In the genomic region with DNA sequence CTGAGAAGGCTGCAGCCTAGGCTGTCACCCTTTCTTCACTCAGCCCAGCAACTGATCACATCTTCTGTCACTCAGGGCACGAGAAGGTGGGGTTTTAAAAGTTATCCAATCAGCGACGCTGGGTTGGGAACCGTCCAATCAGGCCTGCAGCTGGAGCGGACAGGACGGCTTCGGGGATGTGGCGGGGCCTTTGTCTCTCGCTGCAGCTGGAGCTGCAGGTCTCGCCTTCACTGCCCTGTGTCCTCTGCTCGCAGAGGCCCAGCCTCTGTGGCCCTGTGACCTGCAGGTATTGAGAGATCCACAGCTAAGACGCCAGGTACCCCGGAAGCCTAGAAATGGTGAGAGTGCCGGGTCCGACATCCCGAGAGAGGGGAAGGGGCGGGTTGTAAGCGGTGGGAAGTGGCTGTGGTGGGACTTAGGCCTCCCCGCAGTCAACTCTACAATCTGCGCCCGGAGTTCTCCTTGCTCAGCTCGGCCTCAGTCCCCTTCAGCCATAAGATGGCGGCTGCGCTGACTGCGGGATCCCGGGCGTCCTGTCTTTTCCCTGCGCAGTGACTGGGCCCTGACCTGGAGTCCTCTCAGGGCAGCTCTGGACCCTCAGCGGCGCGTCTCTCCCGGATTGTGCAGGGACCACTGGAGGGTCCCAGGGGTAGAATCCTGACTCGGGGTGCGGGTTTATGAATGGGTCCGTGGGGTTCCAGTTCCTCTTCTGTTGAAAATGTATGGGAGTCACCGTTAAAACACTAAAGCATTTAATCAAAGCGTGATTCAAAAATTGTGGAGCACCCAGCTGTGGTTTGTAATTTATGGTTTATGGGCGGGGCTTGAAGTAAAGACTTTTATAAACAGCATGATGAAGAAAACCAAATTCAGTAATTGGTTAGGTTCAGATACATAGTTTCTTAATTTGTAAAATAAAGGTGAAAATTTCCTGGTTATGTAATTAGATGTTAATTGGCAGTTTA, we compare ENCODE assay signal across 8 cellular contexts. TPM values are rescaled to one million over a fixed set of nuclear protein-coding genes. Genes with fewer than 3 reads are reported as not detected.
DNase-seq lines count a peak whose midpoint lies in the region; ATAC-seq and TF ChIP-seq lines count a peak whose summit lies in the region.

TSS of gene ZNF714 (plus strand) at position 193 of the 965 bp plus-strand sequence. CDS start 16,066 bp downstream, outside the sequence.

- peak within 1 kb of the TSS; percentile 71 for H3K4me3 ChIP-seq in SJCRH30
- peak within 1 kb of the TSS; percentile 66 to 82 for H3K4me3 ChIP-seq in testis

- H3K36me3 Mint-ChIP-seq in activated naive CD4-positive, alpha-beta T cell treated with anti-CD3 and anti-CD28 coated beads for 36 hours (ENCODE audit: low read depth): peaks cover 26% of the 10 kb centered on the region

- peaks cover 17% of the 10 kb centered on the region for H3K36me3 ChIP-seq in SJCRH30
- no peaks in the 10 kb centered on the region for H3K36me3 ChIP-seq in testis (ENCODE audit: low read depth, missing control alignments)

- H3K27ac Mint-ChIP-seq in activated naive CD4-positive, alpha-beta T cell treated with anti-CD3 and anti-CD28 coated beads for 36 hours: peak within 1 kb of the TSS; percentile 95

- peaks cover 3% of the 10 kb centered on the region; the same call in 1 of the 2 replicates for H3K4me1 ChIP-seq in SJCRH30
- H3K4me1 ChIP-seq in testis: no peaks in the 10 kb centered on the region

- no peaks in the 10 kb centered on the region for H3K9me3 Mint-ChIP-seq in activated naive CD4-positive, alpha-beta T cell treated with anti-CD3 and anti-CD28 coated beads for 36 hours

- TF ChIP-seq POLR2A in testis (IDR thresholded peaks at IDR 0.05): no peak

- TF ChIP-seq CTCF in omental fat pad (IDR thresholded peaks at IDR 0.05) (no peak), testis (IDR thresholded peaks at IDR 0.05) (no peak)

- no peaks in the 10 kb centered on the region for H3K27me3 ChIP-seq in SJCRH30
- H3K27me3 ChIP-seq in testis: no peaks in the 10 kb centered on the region

- CTCF ChIA-PET in activated naive CD4-positive, alpha-beta T cell treated with anti-CD3 and anti-CD28 coated beads for 36 hours (lab: Charles Lee): interaction anchor here (0.7 kb wide), 1 partner anchor 895 kb away, joined by 5 read pairs; no protein-coding TSS in a partner anchor

- intact Hi-C loops in activated naive CD4-positive, alpha-beta T cell treated with anti-CD3 and anti-CD28 coated beads for 36 hours (cut with micrococcal nuclease): loop anchor here (1.0 to 10.0 kb wide), 7 partner anchors 59 to 657 kb away; partner anchors contain the start of genes ZNF429, ZNF66 and ZNF85
- intact Hi-C loops in testis (cut with DNase I; ENCODE audit: low total_unique reads): no loop called here

- DNase-seq in DMS79 (lab: John Stamatoyannopoulos, UW) (peak; percentile 95), Kasumi-1 (lab: John Stamatoyannopoulos, UW) (peak; percentile 75 to 83), SJCRH30 (peak; percentile 86 to 90), glomerular endothelial cell (ENCODE audit: extremely low read depth, low read depth, low spot score) (peak; percentile 84), omental fat pad (ENCODE audit: low spot score) (peak; percentile 44), testis (peak; percentile 97)
- DNase-seq in activated naive CD4-positive, alpha-beta T cell treated with anti-CD3 and anti-CD28 coated beads for 36 hours: peak; percentile 93

- H3K4me1 Mint-ChIP-seq in activated naive CD4-positive, alpha-beta T cell treated with anti-CD3 and anti-CD28 coated beads for 36 hours (ENCODE audit: low read depth): peaks cover 29% of the 10 kb centered on the region

- H3K4me3 Mint-ChIP-seq in activated naive CD4-positive, alpha-beta T cell treated with anti-CD3 and anti-CD28 coated beads for 36 hours: peak within 1 kb of the TSS; percentile 98

- H3K27ac ChIP-seq in SJCRH30 (peak within 1 kb of the TSS; percentile 80), testis (peak within 1 kb of the TSS; percentile 74 to 76)

- peak; percentile 97 for ATAC-seq in GM21786 (IDR thresholded peaks at IDR 0.05; ENCODE audit: unreplicated experiment)
- peak; percentile 98 for ATAC-seq in omental fat pad (ENCODE audit: low FRiP score)

- 1 to 2% methylated on average over 22 to 38 of the region's 38 CpGs for WGBS in testis, 2 donors

- no peaks in the 10 kb centered on the region for H3K9me3 ChIP-seq in SJCRH30 (replicated peaks)
- H3K9me3 ChIP-seq in testis: no peaks in the 10 kb centered on the region

- no peaks in the 10 kb centered on the region for H3K27me3 Mint-ChIP-seq in activated naive CD4-positive, alpha-beta T cell treated with anti-CD3 and anti-CD28 coated beads for 36 hours (ENCODE audit: low read depth)

RNA-seq across cellular contexts. Expression of gene ZNF714, which starts in this region (rescaled TPM):
- total RNA-seq in SJCRH30 (2014; rRNA removed; shearing (Covaris generic)): 25.7 and 30.9 TPM in 2 replicates
- 10 to 100 TPM; 21.1 to 23.1 TPM for total RNA-seq in activated naive CD4-positive, alpha-beta T cell treated with anti-CD3 and anti-CD28 coated beads for 36 hours
- 2.9 and 5.8 TPM in 2 replicates for total RNA-seq in glomerular endothelial cell
- total RNA-seq in omental fat pad: 1 to 10 TPM; 2.1 to 8.0 (median 3.7) TPM
- total RNA-seq in testis: 10 to 100 TPM; 25.3 to 36.4 TPM
- 4.2 TPM for polyA plus RNA-seq in testis (ENCODE audit: insufficient read depth, low read depth, low replicate concordance)

Comparison
In these comparisons a context has a peak if more than half of its experiments do, and no peak if none do; other contexts are left out.
1. Peak in every context shown above with its lines: DNase-seq, ATAC-seq, H3K4me3 ChIP-seq and H3K27ac ChIP-seq.
2. DNase-seq: peak in every context shown above with its lines; median percentile 97 in testis; 95 in DMS79; 93 in activated naive CD4-positive, alpha-beta T cell treated with anti-CD3 and anti-CD28 coated beads for 36 hours; 88 in SJCRH30; 84 in glomerular endothelial cell; 79 in Kasumi-1; 44 in omental fat pad.